Comparison of ENCODE assay signal across 19 cellular contexts in genomic region chr17:18253187-18253884, GRCh38. TPM values are rescaled to one million over a fixed set of nuclear protein-coding genes. Genes with fewer than 3 reads are reported as not detected.
DNase-seq lines count a peak whose midpoint lies in the region; ATAC-seq, FAIRE-seq and TF ChIP-seq lines count a peak whose summit lies in the region.
"Had no signal": no experiment of that assay in that cellular context is flagged by ENCODE, and none has a peak within 500 bp of the region (broad histone marks: within the 10 kb centered on the region; RNA-seq: fewer than 3 reads in every experiment).

No MANE protein-coding gene starts in this region.

- ATAC-seq in HepG2 (no peak), GM19455 (IDR thresholded peaks at IDR 0.05; ENCODE audit: unreplicated experiment) (no peak)
- ATAC-seq: GM12878 had no signal

- H3K27ac ChIP-seq in HepG2 (ENCODE audit: extremely low read length, insufficient read depth, low read length), result no peak overlapping the region
- H3K27ac ChIP-seq: BLaER1, GM23248, HL-60 had no signal

- peaks cover 6% of the 10 kb centered on the region for H3K4me1 Mint-ChIP-seq in MCF 10A (ENCODE audit: insufficient read depth, unreplicated experiment)

- TF ChIP-seq RAD21 in HepG2 (CRISPR knock-in tag; IDR thresholded peaks at IDR 0.05), result no peak

- no peak for TF ChIP-seq POLR2A in HepG2 (IDR thresholded peaks at IDR 0.05; ENCODE audit: insufficient read depth in 1 of 2, low read depth in 2 of 2, low read length in 2 of 2)

- WGBS in HepG2 (ENCODE audit: low lambda C conversion rate), result 96% methylated on average over 12 of the region's 16 CpGs

- no peak overlapping the region for H3K4me2 ChIP-seq in HepG2 (ENCODE audit: low read depth, low read length)
- H3K4me2 ChIP-seq: BLaER1 had no signal

- no peaks in the 10 kb centered on the region for H3K27me3 Mint-ChIP-seq in MCF 10A (ENCODE audit: insufficient read depth, unreplicated experiment)
- H3K27me3 Mint-ChIP-seq: CD4-positive, alpha-beta memory T cell had no signal

- no peaks in the 10 kb centered on the region for H3K9me3 ChIP-seq in HepG2 (ENCODE audit: low read length)
- H3K9me3 ChIP-seq: BLaER1, HAP-1 had no signal

- CTCF ChIA-PET in MCF 10A (lab: Yijun Ruan, JAX) (interaction anchor here (1.1 to 1.2 kb wide), 2 partner anchors 11 to 29 kb away, joined by 3 to 4 read pairs; no protein-coding TSS in a partner anchor), HepG2 (lab: Yijun Ruan, JAX; ENCODE audit: low intra/inter-chr PET ratio, low total read pairs) (no interaction called here)

- FAIRE-seq in bronchial epithelial cell (lab: Jason Lieb, UNC), result peak; percentile 80
- no peak for FAIRE-seq in HepG2 (lab: Jason Lieb, UNC)
- FAIRE-seq: GM12878, GM19239 had no signal

- peaks cover 21% of the 10 kb centered on the region for H3K79me2 ChIP-seq in HepG2 (ENCODE audit: insufficient read depth, low read length)

- TF ChIP-seq CTCF in MCF 10A (IDR thresholded peaks at IDR 0.05; ENCODE audit: unreplicated experiment), result no peak
- no peak for TF ChIP-seq CTCF in bronchial epithelial cell (IDR thresholded peaks at IDR 0.05; ENCODE audit: insufficient read depth, low read length, severe bottlenecking)
- no peak for TF ChIP-seq CTCF in HepG2 (CRISPR knock-in tag; IDR thresholded peaks at IDR 0.05)

- DNase-seq in T47D (ENCODE audit: low read depth in 1 of 2, low spot score in 1 of 2) (peak; percentile 61 to 84), MCF 10A (ENCODE audit: unreplicated experiment) (no peak), bronchial epithelial cell (ENCODE audit: low read depth) (no peak), HepG2 (ENCODE audit: low spot score) (no peak), MV-4-11 (lab: John Stamatoyannopoulos, UW) (no peak)
- no peak for DNase-seq in activated CD4-positive, alpha-beta T cell treated with anti-CD3 and anti-CD28 coated beads for 1 hour
- DNase-seq: 8988T; Calu3; CD4-positive, alpha-beta memory T cell; DND-41; EL; GM23248 had no signal

- H3K4me3 Mint-ChIP-seq in MCF 10A (ENCODE audit: unreplicated experiment), result no peak overlapping the region
- H3K4me3 Mint-ChIP-seq: CD14-positive monocyte; CD4-positive, alpha-beta memory T cell had no signal

- intact Hi-C loops in MCF 10A (cut with micrococcal nuclease) (no loop called here), HepG2 (cut with micrococcal nuclease; ENCODE audit: unreplicated experiment) (no loop called here)

- H3K36me3 ChIP-seq in bronchial epithelial cell (ENCODE audit: control insufficient read depth, insufficient read depth, low read length) (peaks cover 65% of the 10 kb centered on the region), HepG2 (replicated peaks in 1 of 2; ENCODE audit: control insufficient read depth in 1 of 2, insufficient read depth in 2 of 2, low read length in 2 of 2) (peaks cover 35 to 69% of the 10 kb centered on the region in 2 experiments; a peak in 4 of 5 replicates)

- no TSS peak for BruUV-seq in MCF 10A (replicated peaks; lab: Mats Ljungman, UMichigan)
- BruUV-seq in HepG2 (replicated peaks; lab: Mats Ljungman, UMichigan), result no TSS peak

- H3K27me3 ChIP-seq in bronchial epithelial cell (ENCODE audit: control insufficient read depth, insufficient read depth, low read length), result no peaks in the 10 kb centered on the region
- H3K27me3 ChIP-seq in HepG2 (ENCODE audit: control insufficient read depth in 1 of 2, insufficient read depth in 2 of 2, low read length in 2 of 2), result no peaks in the 10 kb centered on the region; a peak in 1 of 5 replicates
- H3K27me3 ChIP-seq: BLaER1 had no signal

- peaks cover 86% of the 10 kb centered on the region for H3K36me3 Mint-ChIP-seq in MCF 10A (ENCODE audit: insufficient read depth, unreplicated experiment)

- peaks cover 8% of the 10 kb centered on the region; the same call in 1 of the 2 replicates for H4K20me1 ChIP-seq in HepG2 (ENCODE audit: insufficient read depth, low read length)

- H3K4me3 ChIP-seq in bronchial epithelial cell (ENCODE audit: low read depth, low read length) (no peak overlapping the region), HepG2 (replicated peaks in 1 of 3; ENCODE audit: insufficient read depth in 1 of 3, low read depth in 2 of 3, low read length in 3 of 3) (no peak overlapping the region)
- H3K4me3 ChIP-seq: BLaER1, GM12878, GM23248, HAP-1 had no signal

- in situ Hi-C loops in T47D (cut with HindIII; ENCODE audit: low pct_unique_long_range_greater_than_20kb, low sequenced_read_pairs), result no loop called here
- in situ Hi-C loops in HepG2 (cut with HindIII; ENCODE audit: extremely low pct_ligation_motif_present, low pct_unique_long_range_greater_than_20kb), result no loop called here

- peaks cover 15% of the 10 kb centered on the region for H3K4me1 ChIP-seq in HepG2 (ENCODE audit: insufficient read depth, low read length)

- no peak overlapping the region for H3K27ac Mint-ChIP-seq in MCF 10A (ENCODE audit: low read depth, unreplicated experiment)

- no peak overlapping the region for H3K9ac ChIP-seq in HepG2 (ENCODE audit: insufficient read depth, low read depth, low read length)
- H3K9ac ChIP-seq: BLaER1, GM23248 had no signal

- H3K9me3 Mint-ChIP-seq in MCF 10A (ENCODE audit: unreplicated experiment), result no peaks in the 10 kb centered on the region
- H3K9me3 Mint-ChIP-seq: CD14-positive monocyte; CD4-positive, alpha-beta memory T cell had no signal

- TF ChIP-seq EP300 in HepG2 (IDR thresholded peaks at IDR 0.05; ENCODE audit: low read depth in 2 of 2, low read length in 2 of 2) (no peak), HepG2 (CRISPR knock-in tag; IDR thresholded peaks at IDR 0.05; ENCODE audit: borderline replicate concordance) (no peak)

- no peak overlapping the region for H2AFZ ChIP-seq in HepG2 (ENCODE audit: low read length)
- H2AFZ ChIP-seq: GM23248 had no signal

- POLR2A ChIA-PET in MCF 10A (lab: Yijun Ruan, JAX), result no interaction called here
- POLR2A ChIA-PET in HepG2 (lab: Yijun Ruan, JAX), result interaction anchor here (0.7 kb wide), 1 partner anchor 61 kb away, joined by 3 read pairs; the partner anchor contains the start of gene TOP3A

RNA-seq across cellular contexts. Expression of gene FLII, which starts 5.2 kb away (rescaled TPM):
- total RNA-seq in MCF 10A (2022) (564 and 601 TPM in 2 replicates), bronchial epithelial cell (339 and 517 TPM in 2 replicates), HepG2 (2016; rRNA removed; fragmentation: Illumina TruSeq; extraction: Trizol) (130 and 135 TPM in 2 replicates)
- total RNA-seq in HepG2 (2016; cell fraction: cytosol; rRNA removed; fragmentation: Illumina TruSeq; extraction: Trizol; ENCODE audit: low read depth), result 20.5 and 23.1 TPM in 2 replicates
- 123 and 124 TPM in 2 replicates for total RNA-seq in HepG2 (2016; cell fraction: insoluble cytoplasmic fraction; rRNA removed; fragmentation: Illumina TruSeq; extraction: Trizol)
- total RNA-seq in HepG2 (2016; cell fraction: membrane; rRNA removed; fragmentation: Illumina TruSeq; extraction: Trizol), result 56.6 and 58.5 TPM in 2 replicates
- 79.3 and 83.0 TPM in 2 replicates for total RNA-seq in HepG2 (2016; cell fraction: nucleus; rRNA removed; fragmentation: Illumina TruSeq; extraction: Trizol)
- 303 and 324 TPM in 2 replicates for polyA plus RNA-seq in HepG2 (2011; rRNA removed)
- polyA plus RNA-seq in HepG2 (2011; cell fraction: cytosol; rRNA removed), result 189 and 265 TPM in 2 replicates
- polyA plus RNA-seq in HepG2 (2011; cell fraction: nucleus; rRNA removed), result 685 and 845 TPM in 2 replicates
- polyA plus RNA-seq in HepG2 (2012), result 108 and 130 TPM in 2 replicates
- 15.6 and 17.4 TPM in 2 replicates for polyA plus RNA-seq in HepG2 (2016; cell fraction: cytosol; fragmentation: Illumina TruSeq; extraction: Trizol; ENCODE audit: low read depth)
- polyA plus RNA-seq in HepG2 (2016; cell fraction: insoluble cytoplasmic fraction; fragmentation: Illumina TruSeq; extraction: Trizol; ENCODE audit: low read depth), result 140 and 172 TPM in 2 replicates
- polyA plus RNA-seq in HepG2 (2016; cell fraction: membrane; fragmentation: Illumina TruSeq; extraction: Trizol; ENCODE audit: low read depth), result 37.0 and 39.8 TPM in 2 replicates
- polyA plus RNA-seq in HepG2 (2016; cell fraction: nucleus; fragmentation: Illumina TruSeq; extraction: Trizol; ENCODE audit: insufficient read depth, low read depth), result 198 and 202 TPM in 2 replicates
- polyA minus RNA-seq in HepG2 (2011; rRNA and poly(A)+ RNA removed; ENCODE audit: low replicate concordance), result 413 and 442 TPM in 2 replicates
- 159 and 175 TPM in 2 replicates for polyA minus RNA-seq in HepG2 (2011; cell fraction: cytosol; rRNA and poly(A)+ RNA removed)
- polyA minus RNA-seq in HepG2 (2011; cell fraction: nucleus; rRNA and poly(A)+ RNA removed), result 95.7 and 108 TPM in 2 replicates

RNA-seq across cellular contexts. Expression of gene MIEF2, which starts 7.1 kb away (rescaled TPM):
- total RNA-seq in MCF 10A (2022), result 12.1 and 14.1 TPM in 2 replicates
- 21.1 and 23.0 TPM in 2 replicates for total RNA-seq in bronchial epithelial cell
- 8.0 and 8.2 TPM in 2 replicates for total RNA-seq in HepG2 (2016; rRNA removed; fragmentation: Illumina TruSeq; extraction: Trizol)
- 1.4 and 1.9 TPM in 2 replicates for total RNA-seq in HepG2 (2016; cell fraction: cytosol; rRNA removed; fragmentation: Illumina TruSeq; extraction: Trizol; ENCODE audit: low read depth)
- total RNA-seq in HepG2 (2016; cell fraction: insoluble cytoplasmic fraction; rRNA removed; fragmentation: Illumina TruSeq; extraction: Trizol), result 6.8 and 9.6 TPM in 2 replicates
- total RNA-seq in HepG2 (2016; cell fraction: membrane; rRNA removed; fragmentation: Illumina TruSeq; extraction: Trizol), result 2.5 and 2.9 TPM in 2 replicates
- total RNA-seq in HepG2 (2016; cell fraction: nucleus; rRNA removed; fragmentation: Illumina TruSeq; extraction: Trizol), result 11.8 and 12.5 TPM in 2 replicates
- polyA plus RNA-seq in HepG2 (2011; rRNA removed), result 6.0 and 9.5 TPM in 2 replicates
- 10.8 and 16.3 TPM in 2 replicates for polyA plus RNA-seq in HepG2 (2011; cell fraction: cytosol; rRNA removed)
- 40.2 and 48.1 TPM in 2 replicates for polyA plus RNA-seq in HepG2 (2011; cell fraction: nucleus; rRNA removed)
- polyA plus RNA-seq in HepG2 (2012), result 4.3 and 5.9 TPM in 2 replicates
- polyA plus RNA-seq in HepG2 (2016; cell fraction: cytosol; fragmentation: Illumina TruSeq; extraction: Trizol; ENCODE audit: low read depth), result 0.40 and 0.46 TPM in 2 replicates
- polyA plus RNA-seq in HepG2 (2016; cell fraction: insoluble cytoplasmic fraction; fragmentation: Illumina TruSeq; extraction: Trizol; ENCODE audit: low read depth), result 3.5 and 3.7 TPM in 2 replicates
- polyA plus RNA-seq in HepG2 (2016; cell fraction: membrane; fragmentation: Illumina TruSeq; extraction: Trizol; ENCODE audit: low read depth), result 1.1 and 1.2 TPM in 2 replicates
- 8.4 and 11.9 TPM in 2 replicates for polyA plus RNA-seq in HepG2 (2016; cell fraction: nucleus; fragmentation: Illumina TruSeq; extraction: Trizol; ENCODE audit: insufficient read depth, low read depth)
- 12.7 and 29.1 TPM in 2 replicates for polyA minus RNA-seq in HepG2 (2011; rRNA and poly(A)+ RNA removed; ENCODE audit: low replicate concordance)
- polyA minus RNA-seq in HepG2 (2011; cell fraction: cytosol; rRNA and poly(A)+ RNA removed), result 7.4 and 9.1 TPM in 2 replicates
- polyA minus RNA-seq in HepG2 (2011; cell fraction: nucleus; rRNA and poly(A)+ RNA removed), result 18.0 and 20.5 TPM in 2 replicates

RNA-seq across cellular contexts. Expression of gene LLGL1, which starts 27.9 kb away (rescaled TPM):
- total RNA-seq in MCF 10A (2022), result 16.4 and 17.4 TPM in 2 replicates
- total RNA-seq in bronchial epithelial cell, result 20.0 and 23.2 TPM in 2 replicates
- total RNA-seq in HepG2 (2016; rRNA removed; fragmentation: Illumina TruSeq; extraction: Trizol), result 15.3 and 19.7 TPM in 2 replicates
- 2.3 and 2.6 TPM in 2 replicates for total RNA-seq in HepG2 (2016; cell fraction: cytosol; rRNA removed; fragmentation: Illumina TruSeq; extraction: Trizol; ENCODE audit: low read depth)
- total RNA-seq in HepG2 (2016; cell fraction: insoluble cytoplasmic fraction; rRNA removed; fragmentation: Illumina TruSeq; extraction: Trizol), result 15.3 and 17.1 TPM in 2 replicates
- total RNA-seq in HepG2 (2016; cell fraction: membrane; rRNA removed; fragmentation: Illumina TruSeq; extraction: Trizol), result 8.6 and 9.8 TPM in 2 replicates
- total RNA-seq in HepG2 (2016; cell fraction: nucleus; rRNA removed; fragmentation: Illumina TruSeq; extraction: Trizol), result 8.6 and 10.2 TPM in 2 replicates
- 15.0 and 18.8 TPM in 2 replicates for polyA plus RNA-seq in HepG2 (2011; rRNA removed)
- polyA plus RNA-seq in HepG2 (2011; cell fraction: cytosol; rRNA removed), result 10.4 and 17.8 TPM in 2 replicates
- polyA plus RNA-seq in HepG2 (2011; cell fraction: nucleus; rRNA removed), result 32.9 and 37.7 TPM in 2 replicates
- polyA plus RNA-seq in HepG2 (2012), result 7.1 and 9.0 TPM in 2 replicates
- polyA plus RNA-seq in HepG2 (2016; cell fraction: cytosol; fragmentation: Illumina TruSeq; extraction: Trizol; ENCODE audit: low read depth), result 1.6 and 1.8 TPM in 2 replicates
- 13.7 and 17.7 TPM in 2 replicates for polyA plus RNA-seq in HepG2 (2016; cell fraction: insoluble cytoplasmic fraction; fragmentation: Illumina TruSeq; extraction: Trizol; ENCODE audit: low read depth)
- 5.4 and 6.6 TPM in 2 replicates for polyA plus RNA-seq in HepG2 (2016; cell fraction: membrane; fragmentation: Illumina TruSeq; extraction: Trizol; ENCODE audit: low read depth)
- polyA plus RNA-seq in HepG2 (2016; cell fraction: nucleus; fragmentation: Illumina TruSeq; extraction: Trizol; ENCODE audit: insufficient read depth, low read depth), result 15.0 and 16.9 TPM in 2 replicates
- polyA minus RNA-seq in HepG2 (2011; rRNA and poly(A)+ RNA removed; ENCODE audit: low replicate concordance), result 19.0 and 51.1 TPM in 2 replicates
- 11.7 and 14.3 TPM in 2 replicates for polyA minus RNA-seq in HepG2 (2011; cell fraction: cytosol; rRNA and poly(A)+ RNA removed)
- polyA minus RNA-seq in HepG2 (2011; cell fraction: nucleus; rRNA and poly(A)+ RNA removed), result 8.6 and 10.4 TPM in 2 replicates

Comparison
In these comparisons a context has a peak if more than half of its experiments do, and no peak if none do; other contexts are left out.
1. DNase-seq: peak in T47D (2 of 2); none in MCF 10A (single experiment), bronchial epithelial cell (single experiment), HepG2 (single experiment), MV-4-11 (single experiment) and activated CD4-positive, alpha-beta T cell treated with anti-CD3 and anti-CD28 coated beads for 1 hour (single experiment).